8 cellular contexts compared by ENCODE assay signal in genomic region chr16:30394603-30395154, GRCh38. TPM values are rescaled to one million over a fixed set of nuclear protein-coding genes. Genes with fewer than 3 reads are reported as not detected.
DNase-seq lines count a peak whose midpoint lies in the region; ATAC-seq and TF ChIP-seq lines count a peak whose summit lies in the region.

No MANE protein-coding gene starts in this region.

- CTCF ChIA-PET in WTC11 (lab: Charles Lee) = interaction anchor here (0.6 to 9.3 kb wide), 13 partner anchors 8 to 282 kb away, joined by 3 to 97 read pairs (median 6); partner anchors contain the start of genes CD2BP2, DCTPP1, GDPD3 and TBC1D10B

- peak; percentile 53 for DNase-seq in NCI-H82 (lab: John Stamatoyannopoulos, UW)
- DNase-seq in NCI-H82 treated with DMSO at 0.1 percent for 48 hours (lab: John Stamatoyannopoulos, UW; ENCODE audit: unreplicated experiment) = no peak
- no peak for DNase-seq in WTC11 (ENCODE audit: low spot score)
- DNase-seq in cardiac muscle cell (ENCODE audit: low read depth in 1 of 2, low spot score in 1 of 2) = peak; percentile 35 to 64
- peak; percentile 83 for DNase-seq in retina
- no peak for DNase-seq in NCI-H345 treated with DMSO at 0.1 percent for 48 hours (lab: John Stamatoyannopoulos, UW; ENCODE audit: unreplicated experiment)

- H3K27me3 Mint-ChIP-seq in WTC11 (ENCODE audit: low read depth) = peaks cover 4% of the 10 kb centered on the region; the same call in 1 of the 2 replicates

- TF ChIP-seq CTCF in WTC11 (IDR thresholded peaks at IDR 0.05) (no peak), cardiac muscle cell (IDR thresholded peaks at IDR 0.05; ENCODE audit: low read depth, low read length) (no peak)

- ATAC-seq in WTC11 = peak; percentile 53
- no peak for ATAC-seq in GM19467 (IDR thresholded peaks at IDR 0.05; ENCODE audit: unreplicated experiment)
- no peak for ATAC-seq in HG03095 (IDR thresholded peaks at IDR 0.05; ENCODE audit: unreplicated experiment)

- H3K9me3 Mint-ChIP-seq in WTC11 = no peaks in the 10 kb centered on the region

- H3K4me1 ChIP-seq in cardiac muscle cell (ENCODE audit: low read depth) = peaks cover 19% of the 10 kb centered on the region

- H3K36me3 Mint-ChIP-seq in WTC11 = peaks cover 5% of the 10 kb centered on the region

- no peaks in the 10 kb centered on the region for H3K27me3 ChIP-seq in cardiac muscle cell

- peak overlapping the region; percentile 81 for H3K4me3 Mint-ChIP-seq in WTC11

- H3K36me3 ChIP-seq in cardiac muscle cell = no peaks in the 10 kb centered on the region

- POLR2A ChIA-PET in WTC11 (lab: Charles Lee) = interaction anchor here (0.7 to 2.0 kb wide), 9 partner anchors 13 to 164 kb away, joined by 3 to 26 read pairs (median 6); partner anchors contain the start of genes CD2BP2, MYL11, ZNF764 and ZNF771

- peak overlapping the region; percentile 98 for H3K27ac ChIP-seq in cardiac muscle cell

- peak overlapping the region; percentile 95 for H3K4me3 ChIP-seq in cardiac muscle cell

- H3K9me3 ChIP-seq in cardiac muscle cell (ENCODE audit: low read depth) = no peaks in the 10 kb centered on the region

- peak overlapping the region; percentile 98 for H3K27ac Mint-ChIP-seq in WTC11

- H3K4me1 Mint-ChIP-seq in WTC11 = peaks cover 32% of the 10 kb centered on the region

TF ChIP-seq in WTC11, 78 proteins besides CTCF, POLR2A, EP300 and RAD21:
- no peak for TF ChIP-seq ATF3 (CRISPR knock-in tag; conservative IDR thresholded peaks at IDR 0.05)
- TF ChIP-seq, protein P1, sequence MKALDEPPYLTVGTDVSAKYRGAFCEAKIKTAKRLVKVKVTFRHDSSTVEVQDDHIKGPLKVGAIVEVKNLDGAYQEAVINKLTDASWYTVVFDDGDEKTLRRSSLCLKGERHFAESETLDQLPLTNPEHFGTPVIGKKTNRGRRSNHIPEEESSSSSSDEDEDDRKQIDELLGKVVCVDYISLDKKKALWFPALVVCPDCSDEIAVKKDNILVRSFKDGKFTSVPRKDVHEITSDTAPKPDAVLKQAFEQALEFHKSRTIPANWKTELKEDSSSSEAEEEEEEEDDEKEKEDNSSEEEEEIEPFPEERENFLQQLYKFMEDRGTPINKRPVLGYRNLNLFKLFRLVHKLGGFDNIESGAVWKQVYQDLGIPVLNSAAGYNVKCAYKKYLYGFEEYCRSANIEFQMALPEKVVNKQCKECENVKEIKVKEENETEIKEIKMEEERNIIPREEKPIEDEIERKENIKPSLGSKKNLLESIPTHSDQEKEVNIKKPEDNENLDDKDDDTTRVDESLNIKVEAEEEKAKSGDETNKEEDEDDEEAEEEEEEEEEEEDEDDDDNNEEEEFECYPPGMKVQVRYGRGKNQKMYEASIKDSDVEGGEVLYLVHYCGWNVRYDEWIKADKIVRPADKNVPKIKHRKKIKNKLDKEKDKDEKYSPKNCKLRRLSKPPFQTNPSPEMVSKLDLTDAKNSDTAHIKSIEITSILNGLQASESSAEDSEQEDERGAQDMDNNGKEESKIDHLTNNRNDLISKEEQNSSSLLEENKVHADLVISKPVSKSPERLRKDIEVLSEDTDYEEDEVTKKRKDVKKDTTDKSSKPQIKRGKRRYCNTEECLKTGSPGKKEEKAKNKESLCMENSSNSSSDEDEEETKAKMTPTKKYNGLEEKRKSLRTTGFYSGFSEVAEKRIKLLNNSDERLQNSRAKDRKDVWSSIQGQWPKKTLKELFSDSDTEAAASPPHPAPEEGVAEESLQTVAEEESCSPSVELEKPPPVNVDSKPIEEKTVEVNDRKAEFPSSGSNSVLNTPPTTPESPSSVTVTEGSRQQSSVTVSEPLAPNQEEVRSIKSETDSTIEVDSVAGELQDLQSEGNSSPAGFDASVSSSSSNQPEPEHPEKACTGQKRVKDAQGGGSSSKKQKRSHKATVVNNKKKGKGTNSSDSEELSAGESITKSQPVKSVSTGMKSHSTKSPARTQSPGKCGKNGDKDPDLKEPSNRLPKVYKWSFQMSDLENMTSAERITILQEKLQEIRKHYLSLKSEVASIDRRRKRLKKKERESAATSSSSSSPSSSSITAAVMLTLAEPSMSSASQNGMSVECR (CRISPR knock-in tag; IDR thresholded peaks at IDR 0.05; ENCODE audit: borderline replicate concordance) = 0 out of 2 replicates have a peak, but pooled peaks have one; percentile 37

RNA-seq across cellular contexts. Expression of gene ZNF48, which starts 0.5 kb away (rescaled TPM):
- total RNA-seq in WTC11 (2021) (31.3 to 39.3 TPM (median 32.1 TPM) in 3 replicates), cardiac muscle cell (29.5 and 32.3 TPM in 2 replicates)
- 12.5 and 20.8 TPM in 2 replicates for polyA plus RNA-seq in cardiac muscle cell

RNA-seq across cellular contexts. Expression of gene SEPTIN1, which starts 12.3 kb away (rescaled TPM):
- total RNA-seq in WTC11 (2021) = 2.3 to 2.7 TPM (median 2.6 TPM) in 3 replicates
- total RNA-seq in cardiac muscle cell = 0.92 and 0.95 TPM in 2 replicates
- polyA plus RNA-seq in cardiac muscle cell = 8.7 and 11.9 TPM in 2 replicates

RNA-seq across cellular contexts. Expression of gene ZNF771, which starts 12.7 kb away (rescaled TPM):
- 10.0 to 12.5 TPM (median 11.3 TPM) in 3 replicates for total RNA-seq in WTC11 (2021)
- 29.1 and 31.5 TPM in 2 replicates for total RNA-seq in cardiac muscle cell
- 26.5 and 36.1 TPM in 2 replicates for polyA plus RNA-seq in cardiac muscle cell

RNA-seq across cellular contexts. Expression of gene MYL11, which starts 20.1 kb away (rescaled TPM):
- total RNA-seq in WTC11 (2021) = 0.80 to 1.3 TPM (median 0.85 TPM) in 3 replicates
- total RNA-seq in cardiac muscle cell = 1.5 TPM in 1 of 2 replicates, not detected in the other
- polyA plus RNA-seq in cardiac muscle cell = 0.69 and 5.5 TPM in 2 replicates

RNA-seq across cellular contexts. Expression of gene TBC1D10B, which starts 24.4 kb away (rescaled TPM):
- total RNA-seq in WTC11 (2021) (33.4 to 40.5 TPM (median 34.6 TPM) in 3 replicates), cardiac muscle cell (50.7 and 58.4 TPM in 2 replicates)
- 39.9 and 51.3 TPM in 2 replicates for polyA plus RNA-seq in cardiac muscle cell

Comparison
In these comparisons a context has a peak if more than half of its experiments do, and no peak if none do; other contexts are left out.
1. DNase-seq: peak in NCI-H82 (single experiment), cardiac muscle cell (2 of 2) and retina (single experiment); none in NCI-H82 treated with DMSO at 0.1 percent for 48 hours (single experiment), WTC11 (single experiment) and NCI-H345 treated with DMSO at 0.1 percent for 48 hours (single experiment).